Comparison of ENCODE assay signal across 9 cellular contexts in the genomic region with DNA sequence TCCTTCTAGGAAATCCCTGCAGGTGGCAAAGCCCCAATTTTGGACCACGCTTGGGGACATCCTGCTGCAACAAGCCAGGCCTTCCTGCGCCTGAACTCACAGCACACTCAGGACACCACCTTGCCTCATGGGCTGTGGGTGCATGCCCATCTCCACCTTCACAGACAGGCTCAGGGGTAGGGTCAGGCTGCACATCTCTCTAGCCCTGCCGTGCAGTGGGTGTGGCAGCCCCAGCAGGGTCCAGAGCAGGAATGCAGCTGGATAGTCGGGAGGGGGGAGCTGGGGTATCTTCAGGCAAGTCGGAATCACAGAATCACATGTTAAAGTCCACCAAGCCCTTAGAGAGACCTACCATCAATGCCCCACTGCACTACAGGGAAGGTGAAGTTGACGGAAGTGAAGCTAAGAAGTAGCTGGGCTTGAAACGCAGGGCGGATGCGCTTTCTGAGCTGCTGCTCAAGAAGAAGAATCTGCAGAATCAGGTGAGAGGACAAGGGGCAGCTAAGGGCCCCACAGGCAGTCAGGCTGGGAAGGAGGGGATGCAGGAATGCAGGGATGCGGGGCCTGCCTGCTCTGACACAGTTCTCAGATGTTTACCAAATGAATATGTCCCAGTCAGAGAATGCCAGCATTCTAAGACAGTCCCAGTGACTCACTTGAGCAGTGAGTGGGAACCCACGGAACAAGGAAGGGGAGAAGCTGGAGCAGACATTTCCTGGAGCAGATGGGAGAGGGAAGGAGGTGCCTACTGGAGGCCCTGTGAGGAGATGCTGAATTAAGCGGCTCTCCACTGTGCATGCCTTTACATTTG. TPM values are rescaled to one million over a fixed set of nuclear protein-coding genes. Genes with fewer than 3 reads are reported as not detected.
DNase-seq lines count a peak whose midpoint lies in the region; ATAC-seq and TF ChIP-seq lines count a peak whose summit lies in the region.
"Had no signal": no experiment of that assay in that cellular context is flagged by ENCODE, and none has a peak within 500 bp of the region (broad histone marks: within the 10 kb centered on the region; RNA-seq: fewer than 3 reads in every experiment).

No MANE protein-coding gene starts in this region.

- H3K36me3 Mint-ChIP-seq in stimulated activated naive B cell treated with anti-CD40 and anti-IgM and Interleukin-4, amounts not matched to agents 10 μg/mL and 1 μg/mL and 100 μg/mL, for 72 hours, result peaks cover 0 to 4% of the 10 kb centered on the region in 2 donors

- CTCF ChIA-PET in AG04449 (lab: Yijun Ruan, JAX), result interaction anchor here (0.8 to 2.0 kb wide), 11 partner anchors 8 to 169 kb away, joined by 3 to 20 read pairs (median 4); no protein-coding TSS in a partner anchor

- H3K27ac Mint-ChIP-seq in stimulated activated naive B cell treated with anti-CD40 and anti-IgM and Interleukin-4, amounts not matched to agents 10 μg/mL and 1 μg/mL and 100 μg/mL, for 72 hours, result no peak overlapping the region

- peaks cover 17 to 20% of the 10 kb centered on the region in 2 donors for H3K4me1 Mint-ChIP-seq in stimulated activated naive B cell treated with anti-CD40 and anti-IgM and Interleukin-4, amounts not matched to agents 10 μg/mL and 1 μg/mL and 100 μg/mL, for 72 hours

- no peak overlapping the region for H3K9ac ChIP-seq in HUES48 (ENCODE audit: low read depth, low read length)

- H3K9me3 Mint-ChIP-seq in stimulated activated naive B cell treated with anti-CD40 and anti-IgM and Interleukin-4, amounts not matched to agents 10 μg/mL and 1 μg/mL and 100 μg/mL, for 72 hours, result no peaks in the 10 kb centered on the region

- H3K27me3 Mint-ChIP-seq in stimulated activated naive B cell treated with anti-CD40 and anti-IgM and Interleukin-4, amounts not matched to agents 10 μg/mL and 1 μg/mL and 100 μg/mL, for 72 hours, result no peaks in the 10 kb centered on the region

- TF ChIP-seq CTCF in AG04449 (IDR thresholded peaks at IDR 0.05; ENCODE audit: insufficient read depth, low read length, missing control alignments) (no peak), dorsolateral prefrontal cortex (IDR thresholded peaks at IDR 0.05 in 54 of 56, conservative IDR thresholded peaks at IDR 0.05 in 2 of 56; ENCODE audit: low read depth in 1 of 56, partially characterized antibody in 56 of 56) (no peak), mucosa of descending colon (IDR thresholded peaks at IDR 0.05) (no peak)

- no peaks in the 10 kb centered on the region for H3K9me3 ChIP-seq in HUES48 (ENCODE audit: control insufficient read depth, insufficient read depth, low read length)
- H3K9me3 ChIP-seq in mucosa of descending colon, result no peaks in the 10 kb centered on the region

- peak; percentile 54 for ATAC-seq in mucosa of descending colon
- ATAC-seq in stimulated activated naive B cell treated with anti-CD40 and anti-IgM and Interleukin-4, amounts not matched to agents 10 μg/mL and 1 μg/mL and 100 μg/mL, for 72 hours (replicated peaks), result no peak

- H3K4me1 ChIP-seq in HUES48 (ENCODE audit: control insufficient read depth, insufficient read depth, low read length) (peaks cover 38% of the 10 kb centered on the region), mucosa of descending colon (ENCODE audit: low read depth) (peaks cover 22% of the 10 kb centered on the region)

- H3K4me3 ChIP-seq in AG04449 (ENCODE audit: low read depth, low read length), result no peak overlapping the region
- H3K4me3 ChIP-seq in HUES48 (ENCODE audit: low read depth, low read length), result no peak overlapping the region
- peak overlapping the region in 2 of 59 donors; percentile 5 to 17 for H3K4me3 ChIP-seq in dorsolateral prefrontal cortex
- H3K4me3 ChIP-seq in mucosa of descending colon, result no peak overlapping the region

- POLR2A ChIA-PET in AG04449 (lab: Yijun Ruan, JAX), result interaction anchor here (1.2 kb wide), 1 partner anchor 29 kb away, joined by 4 read pairs; no protein-coding TSS in a partner anchor

- no peaks in the 10 kb centered on the region for H3K27me3 ChIP-seq in HUES48 (ENCODE audit: control insufficient read depth, insufficient read depth, low read length)
- no peaks in the 10 kb centered on the region for H3K27me3 ChIP-seq in dorsolateral prefrontal cortex

- peak overlapping the region; percentile 48 for H3K27ac ChIP-seq in HUES48 (ENCODE audit: low read depth, low read length)
- H3K27ac ChIP-seq in dorsolateral prefrontal cortex, result peak overlapping the region in 55 of 59 donors; percentile 2 to 82 (median 66)

- H3K36me3 ChIP-seq in HUES48 (ENCODE audit: control insufficient read depth, insufficient read depth, low read length) (no peaks in the 10 kb centered on the region), mucosa of descending colon (ENCODE audit: low read depth) (no peaks in the 10 kb centered on the region)

- peak; percentile 45 for DNase-seq in AG04449 (ENCODE audit: low read depth, low spot score)
- DNase-seq in dorsolateral prefrontal cortex, result peak in 3 of 10 donors; percentile 47 to 56 (median 56)
- no peak for DNase-seq in mucosa of descending colon
- no peak for DNase-seq in stimulated activated CD4-positive, alpha-beta T cell treated with anti-CD3 and anti-CD28 coated beads, Interleukin-4, amount 100 ng/mL, for 4 hours
- no peak for DNase-seq in stimulated activated naive B cell treated with anti-CD40 and anti-IgM and Interleukin-4, amounts not matched to agents 10 μg/mL and 1 μg/mL and 100 μg/mL, for 72 hours
- DNase-seq in SIG-M5 (lab: John Stamatoyannopoulos, UW), result no peak
- no peak for DNase-seq in DMS114 treated with DMSO at 0.1 percent for 48 hours (lab: John Stamatoyannopoulos, UW; ENCODE audit: unreplicated experiment)
- DNase-seq: KG1 had no signal

- H3K4me3 Mint-ChIP-seq in stimulated activated naive B cell treated with anti-CD40 and anti-IgM and Interleukin-4, amounts not matched to agents 10 μg/mL and 1 μg/mL and 100 μg/mL, for 72 hours, result no peak overlapping the region

- intact Hi-C loops in dorsolateral prefrontal cortex (cut with DNase I), result no loop called here
- intact Hi-C loops in mucosa of descending colon (cut with DNase I, micrococcal nuclease), result no loop called here

RNA-seq across cellular contexts. Expression of gene SERPINB6, which starts 11.3 kb away (rescaled TPM):
- total RNA-seq in dorsolateral prefrontal cortex (100 to 1,000 TPM in 6 of 120 experiments, 10 to 100 TPM in 114; 44.0 to 114 (median 69.4) TPM), mucosa of descending colon (100 to 1,000 TPM; 134 to 147 (median 142) TPM)

RNA-seq across cellular contexts. Expression of gene NQO2, which starts 39.6 kb away (rescaled TPM):
- total RNA-seq in dorsolateral prefrontal cortex, result 100 to 1,000 TPM in 3 of 120 experiments, 10 to 100 TPM in 117; 27.5 to 103 (median 66.8) TPM
- total RNA-seq in mucosa of descending colon, result 10 to 100 TPM; 13.4 to 24.1 (median 23.2) TPM

RNA-seq across cellular contexts. Expression of gene SERPINB9, which starts 57.0 kb away (rescaled TPM):
- 10 to 100 TPM in 114 of 120 experiments, 1 to 10 TPM in 6; 8.0 to 22.0 (median 14.4) TPM for total RNA-seq in dorsolateral prefrontal cortex
- 1 to 10 TPM; 3.7 to 6.4 (median 4.2) TPM for total RNA-seq in mucosa of descending colon
